Comparison of ENCODE assay signal across 13 cellular contexts in the genomic region with DNA sequence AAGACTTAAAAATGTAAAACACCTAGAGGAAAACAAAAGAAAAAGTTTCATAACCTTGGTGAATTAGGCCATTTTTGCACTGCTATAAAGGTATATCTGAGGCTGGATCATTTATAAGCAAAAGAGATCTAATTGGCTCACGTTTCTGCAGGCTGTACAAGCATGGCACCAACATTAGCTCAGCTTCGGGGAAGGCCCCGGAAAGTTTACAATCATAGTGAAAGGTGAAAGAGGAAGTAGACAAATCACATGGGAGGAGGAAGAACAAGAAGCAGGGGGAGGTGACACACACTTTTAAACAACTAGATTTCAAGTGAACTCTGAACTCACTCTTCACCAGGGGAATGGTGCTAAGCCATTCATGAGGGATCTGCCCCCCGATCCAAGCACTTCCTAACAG.
DNase-seq lines count a peak whose midpoint lies in the region; ATAC-seq and TF ChIP-seq lines count a peak whose summit lies in the region.
"Had no signal": no experiment of that assay in that cellular context is flagged by ENCODE, and none has a peak within 500 bp of the region (broad histone marks: within the 10 kb centered on the region; RNA-seq: fewer than 3 reads in every experiment).

No MANE protein-coding gene starts in this region.

- DNase-seq in SKM-1 (lab: John Stamatoyannopoulos, UW; ENCODE audit: unreplicated experiment) (peak; percentile 37), dedifferentiated amniotic fluid mesenchymal stem cell (ENCODE audit: extremely low spot score) (no peak), uterus (no peak), mesenteric fat pad (ENCODE audit: low spot score) (no peak)
- DNase-seq in activated CD4-positive, alpha-beta T cell treated with anti-CD3 and anti-CD28 coated beads, Interleukin-2, amount 50 U/mL, for 4 hours, result no peak
- DNase-seq: activated naive CD8-positive, alpha-beta T cell treated with anti-CD3 and anti-CD28 coated beads for 36 hours; H9; islet precursor cell; NCI-H2107 had no signal

- peak; percentile 100 for ATAC-seq in GM18517 (IDR thresholded peaks at IDR 0.05; ENCODE audit: unreplicated experiment)
- peak; percentile 99 for ATAC-seq in GM21619 (IDR thresholded peaks at IDR 0.05; ENCODE audit: unreplicated experiment)
- ATAC-seq in HG03342 (IDR thresholded peaks at IDR 0.05; ENCODE audit: unreplicated experiment), result peak; percentile 100

- H3K27ac ChIP-seq in uterus, result no peak overlapping the region
- H3K27ac ChIP-seq: prostate gland had no signal

- no peaks in the 10 kb centered on the region for H3K9me3 ChIP-seq in uterus
- H3K9me3 ChIP-seq: prostate gland had no signal

- intact Hi-C loops in uterus (cut with DNase I; ENCODE audit: low total_unique reads), result no loop called here

- H3K27me3 ChIP-seq in uterus, result no peaks in the 10 kb centered on the region

- no peak overlapping the region for H3K4me3 ChIP-seq in uterus
- H3K4me3 ChIP-seq: prostate gland had no signal

- no peaks in the 10 kb centered on the region for H3K36me3 ChIP-seq in uterus
- H3K36me3 ChIP-seq: prostate gland had no signal

- no peak for TF ChIP-seq POLR2A in uterus (IDR thresholded peaks at IDR 0.05)

- no peaks in the 10 kb centered on the region for H3K4me1 ChIP-seq in uterus
- H3K4me1 ChIP-seq: prostate gland had no signal

- no peak for TF ChIP-seq CTCF in uterus (IDR thresholded peaks at IDR 0.05)
